In the genomic region with DNA sequence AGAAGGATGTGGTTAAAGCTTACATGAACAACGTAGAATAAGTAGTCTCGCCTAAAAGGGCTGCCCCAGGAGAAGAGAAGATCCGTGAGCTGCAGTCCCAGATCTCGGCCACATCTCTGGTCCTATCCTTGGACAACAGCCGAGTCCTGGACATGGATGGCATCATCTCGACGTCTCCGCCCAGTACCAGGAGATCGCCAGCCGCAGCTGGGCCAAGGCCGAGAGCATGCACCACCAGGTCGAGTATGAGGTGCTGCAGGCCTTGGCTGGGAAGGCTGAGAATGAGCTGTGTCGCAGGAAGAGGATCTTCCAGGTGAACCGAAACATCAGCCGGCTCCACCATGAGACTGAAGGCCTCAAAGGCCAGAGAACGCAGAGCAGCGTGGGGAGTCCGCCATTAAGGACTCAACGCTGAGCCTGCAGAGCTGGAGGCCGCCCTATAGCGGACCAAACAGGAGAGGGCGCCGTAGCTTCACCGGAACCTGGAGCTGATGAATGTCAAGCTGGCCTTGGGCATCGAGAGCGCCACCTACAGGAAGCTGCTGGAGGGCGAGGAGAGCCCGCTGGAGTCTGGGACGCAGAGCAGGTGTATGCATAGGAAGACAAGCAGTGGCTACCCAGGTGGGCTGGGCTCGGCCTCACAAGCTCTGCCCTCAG, we compare ENCODE assay signal across 9 cellular contexts. TPM values are rescaled to one million over a fixed set of nuclear protein-coding genes. Genes with fewer than 3 reads are reported as not detected.
A peak's percentile ranks its signal among the peaks of the same experiment; 100 is the strongest.
DNase-seq lines count a peak whose midpoint lies in the region; TF ChIP-seq lines count a peak whose summit lies in the region.
"Had no signal": no experiment of that assay in that cellular context is flagged by ENCODE, and none has a peak within 500 bp of the region (broad histone marks: within the 10 kb centered on the region; RNA-seq: fewer than 3 reads in every experiment).

No MANE protein-coding gene starts in this region.

- no peaks in the 10 kb centered on the region for H3F3A ChIP-seq in GM23248 (ENCODE audit: insufficient read depth)

- WGBS in GM23248 (ENCODE audit: low coverage in 1 of 2, low lambda C conversion rate in 2 of 2, missing lambda C conversion rate in 2 of 2), 2 experiments: 68 to 72% methylated on average over 29 to 30 of the region's 30 CpGs
- 64% methylated on average over 26 of the region's 30 CpGs for WGBS in esophagus muscularis mucosa

- H3K4me3 ChIP-seq in GM23248: no peak overlapping the region
- no peak overlapping the region for H3K4me3 ChIP-seq in esophagus muscularis mucosa

- H3K36me3 ChIP-seq in GM23248 (ENCODE audit: low read depth): no peaks in the 10 kb centered on the region
- no peaks in the 10 kb centered on the region for H3K36me3 ChIP-seq in esophagus muscularis mucosa

- no peak for TF ChIP-seq POLR2A in esophagus muscularis mucosa (IDR thresholded peaks at IDR 0.05; ENCODE audit: low read depth)

- no peak overlapping the region for H3K4me2 ChIP-seq in GM23248 (ENCODE audit: unreplicated experiment)

- in situ Hi-C loops in GM23248 (cut with MboI) (no loop called here), SK-MEL-5 (cut with HindIII; ENCODE audit: low pct_unique_long_range_greater_than_20kb, low sequenced_read_pairs) (no loop called here)

- TF ChIP-seq CTCF in esophagus muscularis mucosa (IDR thresholded peaks at IDR 0.05) (no peak), RWPE1 (conservative IDR thresholded peaks at IDR 0.05; ENCODE audit: low read depth) (no peak)

- no peak overlapping the region for H2AFZ ChIP-seq in GM23248

- no peaks in the 10 kb centered on the region for H4K20me1 ChIP-seq in GM23248 (ENCODE audit: insufficient read depth)

- no peak overlapping the region for H3K9ac ChIP-seq in GM23248

- CTCF ChIA-PET in RWPE1 (lab: Yijun Ruan, JAX): interaction anchor here (0.7 to 1.4 kb wide), 4 partner anchors 12 to 60 kb away, joined by 3 to 4 read pairs (median 3); no protein-coding TSS in a partner anchor

- no peak for TF ChIP-seq EP300 in esophagus muscularis mucosa (IDR thresholded peaks at IDR 0.05)

- H3K4me1 ChIP-seq in GM23248 (ENCODE audit: insufficient read depth) (no peaks in the 10 kb centered on the region), esophagus muscularis mucosa (no peaks in the 10 kb centered on the region)

- DNase-seq in GM23248: peak; percentile 22
- DNase-seq in SK-MEL-5 (ENCODE audit: low read depth, low spot score): peak; percentile 70
- DNase-seq in ecto neural progenitor cell (ENCODE audit: low spot score): peak; percentile 84
- DNase-seq in stimulated activated CD4-positive, alpha-beta T cell treated with anti-CD3 and anti-CD28 coated beads, Interleukin-2, amount 100 ng/mL, for 24 hours: peak; percentile 34 to 67
- DNase-seq in NCI-H1048 (lab: John Stamatoyannopoulos, UW): no peak
- DNase-seq in esophagus muscularis mucosa (ENCODE audit: extremely low spot score): no peak
- DNase-seq in stimulated activated naive CD4-positive, alpha-beta T cell treated with Interleukin-2 at 50 U/mL for 16 hours (lab: John Stamatoyannopoulos, UW): no peak
- no peak for DNase-seq in RWPE1 (ENCODE audit: low spot score)
- DNase-seq: natural killer cell had no signal

- intact Hi-C loops in esophagus muscularis mucosa (cut with DNase I): no loop called here

- POLR2A ChIA-PET in RWPE1 (lab: Yijun Ruan, JAX; ENCODE audit: low non-redundant PET): no interaction called here

- H3K9me3 ChIP-seq in GM23248 (ENCODE audit: low read depth) (no peaks in the 10 kb centered on the region), esophagus muscularis mucosa (no peaks in the 10 kb centered on the region)

- H3K27ac ChIP-seq in GM23248 (no peak overlapping the region), esophagus muscularis mucosa (replicated peaks in 1 of 4) (no peak overlapping the region), RWPE1 (no peak overlapping the region)

- peaks cover 17% of the 10 kb centered on the region for H3K27me3 ChIP-seq in GM23248 (replicated peaks; ENCODE audit: insufficient read depth)
- peaks cover 0 to 11% (median 0%) of the 10 kb centered on the region in 4 donors for H3K27me3 ChIP-seq in esophagus muscularis mucosa

- H3K79me2 ChIP-seq in GM23248 (ENCODE audit: insufficient read depth): no peaks in the 10 kb centered on the region

- no peaks in the 10 kb centered on the region for H3K9me2 ChIP-seq in GM23248 (ENCODE audit: insufficient read depth)

RNA-seq across cellular contexts. Expression of a gene that starts 22.2 kb away (rescaled TPM):
- not detected in 2 replicates for total RNA-seq in GM23248 (2014; rRNA removed; shearing (Covaris generic))
- not detected in 2 replicates for polyA plus RNA-seq in GM23248 (2016; fragmentation: Nextera tagmentation; extraction: Ambion mirVana)
- not detected in 2 replicates for total RNA-seq in SK-MEL-5 (2014; rRNA removed; shearing (Covaris generic))
- not detected in 2 replicates for polyA plus RNA-seq in SK-MEL-5 (2015; cell fraction: cytosol; rRNA removed)
- polyA plus RNA-seq in SK-MEL-5 (2015; cell fraction: nucleus; rRNA removed): not detected in 2 replicates
- not detected for total RNA-seq in esophagus muscularis mucosa
- total RNA-seq: natural killer cell had no signal

RNA-seq across cellular contexts. Expression of a gene that starts 31.6 kb away (rescaled TPM):
- total RNA-seq in GM23248 (2014; rRNA removed; shearing (Covaris generic)): not detected in 2 replicates
- not detected in 2 replicates for polyA plus RNA-seq in GM23248 (2016; fragmentation: Nextera tagmentation; extraction: Ambion mirVana)
- total RNA-seq in SK-MEL-5 (2014; rRNA removed; shearing (Covaris generic)): not detected in 2 replicates
- polyA plus RNA-seq in SK-MEL-5 (2015; cell fraction: cytosol; rRNA removed): not detected in 2 replicates
- polyA plus RNA-seq in SK-MEL-5 (2015; cell fraction: nucleus; rRNA removed): not detected in 2 replicates
- under 1 TPM in 1 of 4 donors, not detected in 3; 0.33 TPM for total RNA-seq in esophagus muscularis mucosa

Comparison
In these comparisons a context has a peak if more than half of its experiments do, and no peak if none do; other contexts are left out.
1. DNase-seq: peak in GM23248 (single experiment), SK-MEL-5 (single experiment), ecto neural progenitor cell (single experiment) and stimulated activated CD4-positive, alpha-beta T cell treated with anti-CD3 and anti-CD28 coated beads, Interleukin-2, amount 100 ng/mL, for 24 hours (2 of 2); none in NCI-H1048 (single experiment), esophagus muscularis mucosa (single experiment), stimulated activated naive CD4-positive, alpha-beta T cell treated with Interleukin-2 at 50 U/mL for 16 hours (single experiment) and RWPE1 (single experiment).